Comparison of ENCODE assay signal across 9 cellular contexts in the genomic region with DNA sequence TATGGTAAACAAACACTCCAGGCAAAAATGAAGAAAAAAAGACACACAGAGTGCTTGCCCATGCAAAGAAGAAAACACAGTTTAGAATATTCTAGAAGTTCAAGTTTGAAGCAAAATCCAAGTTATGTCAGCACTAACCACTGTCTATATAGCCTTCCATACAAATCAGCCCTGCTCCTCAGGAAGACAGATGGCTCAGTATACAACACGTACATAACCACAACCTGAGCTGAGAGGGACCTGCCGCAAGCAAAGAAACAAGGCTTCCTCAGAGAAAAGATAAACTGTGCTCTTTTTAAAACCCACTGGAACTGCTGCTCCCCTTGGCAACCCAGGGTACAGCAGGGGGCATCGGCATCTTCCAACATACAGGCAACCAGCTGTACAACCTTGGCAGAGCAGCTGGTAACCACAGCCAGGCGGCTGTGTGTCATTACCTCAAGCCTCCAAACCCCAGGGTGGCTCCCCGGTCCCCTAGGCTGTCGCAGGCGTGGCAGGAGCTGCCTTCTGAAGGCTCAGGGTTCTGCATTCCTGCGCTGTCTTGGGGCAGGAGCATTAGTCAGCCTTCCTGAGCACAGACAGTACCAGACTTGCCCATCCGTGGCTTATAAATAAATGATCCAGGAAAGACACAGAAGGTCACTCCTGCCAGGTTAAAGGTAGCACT.
DNase-seq lines count a peak whose midpoint lies in the region; ATAC-seq, FAIRE-seq and TF ChIP-seq lines count a peak whose summit lies in the region.
"Had no signal": no experiment of that assay in that cellular context is flagged by ENCODE, and none has a peak within 500 bp of the region (broad histone marks: within the 10 kb centered on the region; RNA-seq: fewer than 3 reads in every experiment).

No MANE protein-coding gene starts in this region.

- H3K4me3 Mint-ChIP-seq in Calu3 (ENCODE audit: low read depth, unreplicated experiment): no peak overlapping the region
- H3K4me3 Mint-ChIP-seq in activated naive CD8-positive, alpha-beta T cell: peak overlapping the region; percentile 48

- no peaks in the 10 kb centered on the region for H3K79me2 ChIP-seq in smooth muscle cell (ENCODE audit: low read depth)

- 70% methylated on average over 9 of the region's 9 CpGs for WGBS in smooth muscle cell (ENCODE audit: low lambda C conversion rate)

- no peak overlapping the region for H3K4me2 ChIP-seq in smooth muscle cell

- peak; percentile 48 for FAIRE-seq in RCC 7860 (lab: Jason Lieb, UNC)

- ATAC-seq in sciatic nerve (peak; percentile 28), HG03460 (IDR thresholded peaks at IDR 0.05; ENCODE audit: unreplicated experiment) (no peak)

- H3K27ac ChIP-seq in smooth muscle cell (ENCODE audit: low read depth): no peak overlapping the region

- H3K9me3 Mint-ChIP-seq in Calu3 (ENCODE audit: low read depth, unreplicated experiment): no peaks in the 10 kb centered on the region
- no peaks in the 10 kb centered on the region for H3K9me3 Mint-ChIP-seq in activated naive CD8-positive, alpha-beta T cell (ENCODE audit: low read depth)

- CTCF ChIA-PET in Calu3 (lab: Charles Lee): no interaction called here

- no peak overlapping the region for H3K4me3 ChIP-seq in smooth muscle cell

- no peaks in the 10 kb centered on the region for H3K27me3 Mint-ChIP-seq in Calu3 (ENCODE audit: unreplicated experiment)
- no peaks in the 10 kb centered on the region for H3K27me3 Mint-ChIP-seq in activated naive CD8-positive, alpha-beta T cell

- H3K9ac ChIP-seq in smooth muscle cell (ENCODE audit: low read depth): no peak overlapping the region

- H3K27ac Mint-ChIP-seq in Calu3 (ENCODE audit: unreplicated experiment): no peak overlapping the region
- H3K27ac Mint-ChIP-seq in activated naive CD8-positive, alpha-beta T cell: no peak overlapping the region

- H3K27me3 ChIP-seq in smooth muscle cell (ENCODE audit: low read depth): no peaks in the 10 kb centered on the region

- H4K20me1 ChIP-seq in smooth muscle cell (ENCODE audit: low read depth): no peaks in the 10 kb centered on the region

- peak; percentile 14 for TF ChIP-seq CTCF in Calu3 (IDR thresholded peaks at IDR 0.05; ENCODE audit: unreplicated experiment)
- TF ChIP-seq CTCF in smooth muscle cell (IDR thresholded peaks at IDR 0.05; ENCODE audit: borderline replicate concordance, insufficient read depth, poor library complexity, severe bottlenecking): no peak

- peaks cover 23% of the 10 kb centered on the region for H3K4me1 Mint-ChIP-seq in Calu3 (ENCODE audit: low read depth, unreplicated experiment)
- peaks cover 31% of the 10 kb centered on the region for H3K4me1 Mint-ChIP-seq in activated naive CD8-positive, alpha-beta T cell (ENCODE audit: low read depth)

- BruUV-seq in Calu3 (replicated peaks; lab: Mats Ljungman, UMichigan): no TSS peak

- DNase-seq in Calu3: peak; percentile 32
- peak; percentile 66 for DNase-seq in RCC 7860 (ENCODE audit: low spot score)
- no peak for DNase-seq in sciatic nerve (ENCODE audit: low spot score)
- DNase-seq in NOMO-1 treated with dmso at 0.1 percent for 144 hours (lab: John Stamatoyannopoulos, UW; ENCODE audit: unreplicated experiment): no peak
- DNase-seq in NCI-H526 treated with DMSO at 0.1 percent for 48 hours (lab: John Stamatoyannopoulos, UW): no peak
- DNase-seq in smooth muscle cell (lab: John Stamatoyannopoulos, UW; ENCODE audit: unreplicated experiment): no peak
- DNase-seq: occipital lobe had no signal

- no peaks in the 10 kb centered on the region for H3K9me3 ChIP-seq in smooth muscle cell (replicated peaks; ENCODE audit: low read depth)

- H3K4me1 ChIP-seq in smooth muscle cell (ENCODE audit: low read depth): no peaks in the 10 kb centered on the region

- intact Hi-C loops in Calu3 (cut with micrococcal nuclease; ENCODE audit: unreplicated experiment): no loop called here
- intact Hi-C loops in sciatic nerve (cut with DNase I): no loop called here

- no peak overlapping the region for H2AFZ ChIP-seq in smooth muscle cell (ENCODE audit: low read depth)

- no peaks in the 10 kb centered on the region for H3K36me3 Mint-ChIP-seq in Calu3 (ENCODE audit: insufficient read depth, unreplicated experiment)
- no peaks in the 10 kb centered on the region for H3K36me3 Mint-ChIP-seq in activated naive CD8-positive, alpha-beta T cell

- H3K36me3 ChIP-seq in smooth muscle cell (ENCODE audit: low read depth): no peaks in the 10 kb centered on the region

- no peaks in the 10 kb centered on the region for H3F3A ChIP-seq in smooth muscle cell (ENCODE audit: low read depth)

Comparison
In these comparisons a context has a peak if more than half of its experiments do, and no peak if none do; other contexts are left out.
1. DNase-seq: peak in Calu3 (single experiment) and RCC 7860 (single experiment); none in sciatic nerve (single experiment), NOMO-1 treated with dmso at 0.1 percent for 144 hours (single experiment), NCI-H526 treated with DMSO at 0.1 percent for 48 hours (single experiment) and smooth muscle cell (single experiment).